22 cellular contexts compared by ENCODE assay signal in the genomic region with DNA sequence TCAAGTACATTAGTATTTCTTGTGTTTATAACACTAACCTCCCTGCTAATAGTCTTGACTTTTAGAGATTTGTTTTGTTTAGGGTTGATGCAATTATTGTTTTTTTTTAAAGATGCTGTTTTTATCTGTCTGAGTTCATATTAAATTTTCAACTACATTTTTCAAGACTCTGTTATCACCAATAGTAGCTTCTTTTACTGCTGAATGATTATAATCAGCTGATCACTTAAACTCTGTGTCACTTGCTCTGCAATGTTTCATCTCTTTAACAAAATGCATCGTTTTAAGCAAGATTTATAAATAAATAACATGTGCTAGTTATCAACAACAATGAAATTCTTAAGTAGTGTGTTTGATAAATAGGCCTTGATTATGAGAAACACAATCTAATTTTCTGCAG.
"Had no signal": no experiment of that assay in that cellular context is flagged by ENCODE, and none has a peak within 500 bp of the region (broad histone marks: within the 10 kb centered on the region; RNA-seq: fewer than 3 reads in every experiment).

No MANE protein-coding gene starts in this region.

- H3K27ac ChIP-seq: heart right ventricle, hepatocyte, left ventricle myocardium inferior, ovary, right atrium auricular region, right lobe of liver, suprapubic skin, thoracic aorta, tibial artery, upper lobe of right lung had no signal

- H3K9me3 ChIP-seq: heart right ventricle, left ventricle myocardium inferior, ovary, right atrium auricular region, right lobe of liver, thoracic aorta, tibial artery, upper lobe of right lung had no signal

- DNase-seq: heart right ventricle; islet precursor cell; left ventricle myocardium inferior; mesendoderm; mucosa of descending colon; naive thymus-derived CD4-positive, alpha-beta T cell; ovary; right lobe of liver; stimulated activated CD4-positive, alpha-beta T cell treated with anti-CD3 and anti-CD28 coated beads, Interleukin-1b, Interleukin-23, amount 100 ng/mL, for 48 hours; stimulated activated CD4-positive, alpha-beta T cell treated with anti-CD3 and anti-CD28 coated beads, Interleukin-4, amount 100 ng/mL, for 1 hour; stimulated activated naive CD4-positive, alpha-beta T cell; tibial artery; trophoblast cell; upper lobe of right lung had no signal

- ATAC-seq: heart right ventricle; mucosa of descending colon; naive thymus-derived CD4-positive, alpha-beta T cell; natural killer cell treated with Interleukin-12 subunit alpha and Interleukin-12 subunit beta and Interleukin-15 and Interleukin-18, amount 100 ng/mL, for 72 hours; right lobe of liver; upper lobe of right lung had no signal

- H3K4me1 ChIP-seq: heart right ventricle, left ventricle myocardium inferior, right atrium auricular region, right lobe of liver, suprapubic skin, tibial artery, upper lobe of right lung had no signal

- H3K4me2 ChIP-seq: hepatocyte, smooth muscle cell had no signal

- FAIRE-seq: urothelium cell line had no signal

- H2AFZ ChIP-seq: hepatocyte had no signal

- H3K4me3 ChIP-seq: heart right ventricle, hepatocyte, left ventricle myocardium inferior, lung, mucosa of descending colon, ovary, right atrium auricular region, right lobe of liver, smooth muscle cell, suprapubic skin, thoracic aorta, tibial artery, upper lobe of right lung had no signal

- H3K36me3 ChIP-seq: heart right ventricle, left ventricle myocardium inferior, ovary, right atrium auricular region, right lobe of liver, suprapubic skin, thoracic aorta, tibial artery, upper lobe of right lung had no signal

- H3K79me2 ChIP-seq: hepatocyte had no signal

- H3K27me3 ChIP-seq: heart right ventricle, hepatocyte, ovary, right atrium auricular region, right lobe of liver, suprapubic skin, tibial artery, upper lobe of right lung had no signal
